ENCODE assay signal across 9 cellular contexts in the genomic region with DNA sequence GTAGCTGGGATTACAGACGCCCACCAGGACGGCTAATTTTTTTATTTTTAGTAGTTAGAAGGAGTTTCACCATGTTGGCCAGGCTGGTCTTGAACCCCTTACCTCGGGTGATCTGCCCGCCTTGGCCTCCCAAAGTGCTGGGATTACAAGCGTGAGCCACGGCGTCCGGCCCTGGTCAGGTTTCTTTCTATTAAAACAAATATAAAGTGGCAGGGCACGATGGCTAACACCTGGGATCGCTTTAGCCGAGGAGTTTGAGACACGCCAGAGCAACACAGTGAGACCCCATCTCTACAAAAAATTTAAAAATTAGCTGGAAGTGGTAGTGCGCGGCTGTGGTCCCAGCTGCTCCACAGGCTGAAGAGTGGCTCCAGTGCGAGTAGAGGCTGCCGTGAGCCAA. TPM values are rescaled to one million over a fixed set of nuclear protein-coding genes. Genes with fewer than 3 reads are reported as not detected.
A peak's percentile ranks its signal among the peaks of the same experiment; 100 is the strongest.
DNase-seq lines count a peak whose midpoint lies in the region; ATAC-seq and TF ChIP-seq lines count a peak whose summit lies in the region.
"Had no signal": no experiment of that assay in that cellular context is flagged by ENCODE, and none has a peak within 500 bp of the region (broad histone marks: within the 10 kb centered on the region; RNA-seq: fewer than 3 reads in every experiment).

No MANE protein-coding gene starts in this region.

- CTCF ChIA-PET in SK-N-SH (lab: Yijun Ruan, JAX): no interaction called here

- H3K36me3 ChIP-seq in SK-N-SH (replicated peaks in 1 of 2; ENCODE audit: control insufficient read depth in 1 of 2, insufficient read depth in 2 of 2, low read length in 1 of 2) (peaks cover 0 to 6% of the 10 kb centered on the region in 2 experiments), body of pancreas (replicated peaks in 1 of 2; ENCODE audit: insufficient read depth in 1 of 2, low read depth in 2 of 2) (no peaks in the 10 kb centered on the region), thoracic aorta (no peaks in the 10 kb centered on the region)

- no peak for DNase-seq in SK-N-SH
- peak in 1 of 4 donors; percentile 33 for DNase-seq in body of pancreas
- no peak for DNase-seq in memory B cell (ENCODE audit: low spot score in 2 of 2)
- no peak for DNase-seq in thoracic aorta (ENCODE audit: low spot score)
- no peak for DNase-seq in stimulated activated naive CD8-positive, alpha-beta T cell treated with anti-CD3 and anti-CD28 coated beads, Interleukin-15, amount 100 ng/mL, for 72 hours
- DNase-seq in activated gamma-delta T cell (lab: John Stamatoyannopoulos, UW): no peak

- peaks cover 21% of the 10 kb centered on the region for H3F3A ChIP-seq in SK-N-SH (replicated peaks; ENCODE audit: insufficient read depth)

- peak overlapping the region; percentile 100 for H3K27ac Mint-ChIP-seq in memory B cell
- H3K27ac Mint-ChIP-seq in stimulated activated naive CD8-positive, alpha-beta T cell treated with anti-CD3 and anti-CD28 coated beads, Interleukin-15, amount 100 ng/mL, for 72 hours: no peak overlapping the region

- ATAC-seq in SK-N-SH treated with all-trans-retinoic acid at 6 μM for 48 hours: no peak
- no peak for ATAC-seq in body of pancreas
- no peak for ATAC-seq in memory B cell (ENCODE audit: low read depth)
- no peak for ATAC-seq in thoracic aorta (ENCODE audit: insufficient number of reproducible peaks, low FRiP score, low read depth)
- ATAC-seq in GM18517 (IDR thresholded peaks at IDR 0.05; ENCODE audit: unreplicated experiment): no peak
- ATAC-seq in stimulated activated naive CD8-positive, alpha-beta T cell treated with anti-CD3 and anti-CD28 coated beads, Interleukin-15, amount 100 ng/mL, for 72 hours: no peak

- TF ChIP-seq POLR2A in body of pancreas (IDR thresholded peaks at IDR 0.05): no peak

- no peak for TF ChIP-seq RAD21 in SK-N-SH (IDR thresholded peaks at IDR 0.05; ENCODE audit: low read length)

- no peak for TF ChIP-seq EP300 in SK-N-SH (IDR thresholded peaks at IDR 0.05; ENCODE audit: borderline replicate concordance in 1 of 2, low read depth in 1 of 2, low read length in 1 of 2)

- H3K36me3 Mint-ChIP-seq in memory B cell: no peaks in the 10 kb centered on the region

- H3K9ac ChIP-seq in SK-N-SH: peak overlapping the region; percentile 98; the same call in 1 of the 2 replicates

- H3K4me1 ChIP-seq in SK-N-SH (ENCODE audit: control insufficient read depth in 1 of 2, insufficient read depth in 2 of 2, low read depth in 1 of 2, low read length in 1 of 2) (peaks cover 4 to 25% of the 10 kb centered on the region in 2 experiments; a peak in 3 of 4 replicates), body of pancreas (peaks cover 45% of the 10 kb centered on the region), thoracic aorta (ENCODE audit: control insufficient read depth in 1 of 2, low read depth in 2 of 2) (peaks cover 21 to 28% of the 10 kb centered on the region in 2 donors)
- H3K4me1 ChIP-seq: BE2C had no signal

- WGBS in SK-N-SH (ENCODE audit: low lambda C conversion rate): 74% methylated on average over 16 of the region's 16 CpGs
- 57 to 62% methylated on average over 16 of the region's 16 CpGs for WGBS in body of pancreas, 2 donors

- intact Hi-C loops in body of pancreas (cut with DNase I): no loop called here

- H3K27me3 Mint-ChIP-seq in memory B cell: no peaks in the 10 kb centered on the region
- H3K27me3 Mint-ChIP-seq in stimulated activated naive CD8-positive, alpha-beta T cell treated with anti-CD3 and anti-CD28 coated beads, Interleukin-15, amount 100 ng/mL, for 72 hours: no peaks in the 10 kb centered on the region

- H3K27ac ChIP-seq in SK-N-SH (ENCODE audit: low read depth in 2 of 2, low read length in 1 of 2) (peak overlapping the region; percentile 64 to 98), body of pancreas (peak overlapping the region; percentile 36 to 95 (median 89)), thoracic aorta (peak overlapping the region; percentile 90 to 98)

- H3K9me3 ChIP-seq in SK-N-SH (no peaks in the 10 kb centered on the region), body of pancreas (no peaks in the 10 kb centered on the region), thoracic aorta (no peaks in the 10 kb centered on the region)
- H3K9me3 ChIP-seq: BE2C had no signal

- no peaks in the 10 kb centered on the region for H4K20me1 ChIP-seq in SK-N-SH (ENCODE audit: insufficient read depth)

- H3K9me2 ChIP-seq in SK-N-SH: no peaks in the 10 kb centered on the region

- no peak overlapping the region for H3K4me3 Mint-ChIP-seq in memory B cell
- H3K4me3 Mint-ChIP-seq in stimulated activated naive CD8-positive, alpha-beta T cell treated with anti-CD3 and anti-CD28 coated beads, Interleukin-15, amount 100 ng/mL, for 72 hours: peak overlapping the region in 1 of 2 donors; percentile 50

- no peaks in the 10 kb centered on the region for H3K9me3 Mint-ChIP-seq in memory B cell
- no peaks in the 10 kb centered on the region for H3K9me3 Mint-ChIP-seq in stimulated activated naive CD8-positive, alpha-beta T cell treated with anti-CD3 and anti-CD28 coated beads, Interleukin-15, amount 100 ng/mL, for 72 hours

- 0 out of 2 replicates have a peak overlapping the region, but pooled peaks have one; percentile 33 for H2AFZ ChIP-seq in SK-N-SH (ENCODE audit: low read depth)

- TF ChIP-seq CTCF in SK-N-SH (IDR thresholded peaks at IDR 0.05) (no peak), body of pancreas (IDR thresholded peaks at IDR 0.05) (no peak), thoracic aorta (IDR thresholded peaks at IDR 0.05) (no peak)

- H3K79me2 ChIP-seq in SK-N-SH (ENCODE audit: insufficient read depth): peaks cover 35% of the 10 kb centered on the region

- peaks cover 21% of the 10 kb centered on the region for H3K4me1 Mint-ChIP-seq in memory B cell
- peaks cover 52% of the 10 kb centered on the region for H3K4me1 Mint-ChIP-seq in stimulated activated naive CD8-positive, alpha-beta T cell treated with anti-CD3 and anti-CD28 coated beads, Interleukin-15, amount 100 ng/mL, for 72 hours

- POLR2A ChIA-PET in SK-N-SH (lab: Yijun Ruan, JAX): no interaction called here

- H3K4me3 ChIP-seq in SK-N-SH (ENCODE audit: low read depth in 2 of 2, low read length in 1 of 2) (no peak overlapping the region), body of pancreas (no peak overlapping the region), thoracic aorta (peak overlapping the region; percentile 96)

- no peak overlapping the region for H3K4me2 ChIP-seq in SK-N-SH

- no peaks in the 10 kb centered on the region for H3K27me3 ChIP-seq in SK-N-SH (ENCODE audit: insufficient read depth)
- no peaks in the 10 kb centered on the region for H3K27me3 ChIP-seq in body of pancreas
- no peaks in the 10 kb centered on the region for H3K27me3 ChIP-seq in thoracic aorta (replicated peaks; ENCODE audit: insufficient read depth)
- H3K27me3 ChIP-seq: BE2C had no signal

TF ChIP-seq in SK-N-SH, 30 proteins besides CTCF, POLR2A, EP300 and RAD21:
- no peak for TF ChIP-seq ELF1 (IDR thresholded peaks at IDR 0.05)
- TF ChIP-seq POLR2AphosphoS5 (IDR thresholded peaks at IDR 0.05; ENCODE audit: low read depth, low read length): no peak

TF ChIP-seq in SK-N-SH treated with all-trans-retinoic acid at 6 μM for 48 hours, 23 proteins besides CTCF, POLR2A, EP300 and RAD21:
- TF ChIP-seq, protein P1, sequence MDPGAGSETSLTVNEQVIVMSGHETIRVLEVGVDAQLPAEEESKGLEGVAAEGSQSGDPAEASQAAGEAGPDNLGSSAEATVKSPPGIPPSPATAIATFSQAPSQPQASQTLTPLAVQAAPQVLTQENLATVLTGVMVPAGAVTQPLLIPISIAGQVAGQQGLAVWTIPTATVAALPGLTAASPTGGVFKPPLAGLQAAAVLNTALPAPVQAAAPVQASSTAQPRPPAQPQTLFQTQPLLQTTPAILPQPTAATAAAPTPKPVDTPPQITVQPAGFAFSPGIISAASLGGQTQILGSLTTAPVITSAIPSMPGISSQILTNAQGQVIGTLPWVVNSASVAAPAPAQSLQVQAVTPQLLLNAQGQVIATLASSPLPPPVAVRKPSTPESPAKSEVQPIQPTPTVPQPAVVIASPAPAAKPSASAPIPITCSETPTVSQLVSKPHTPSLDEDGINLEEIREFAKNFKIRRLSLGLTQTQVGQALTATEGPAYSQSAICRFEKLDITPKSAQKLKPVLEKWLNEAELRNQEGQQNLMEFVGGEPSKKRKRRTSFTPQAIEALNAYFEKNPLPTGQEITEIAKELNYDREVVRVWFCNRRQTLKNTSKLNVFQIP (CRISPR knock-in tag; IDR thresholded peaks at IDR 0.05; ENCODE audit: borderline replicate concordance, low read depth): no peak
- TF ChIP-seq ZNF70 (CRISPR knock-in tag; IDR thresholded peaks at IDR 0.05): no peak

RNA-seq across cellular contexts. Expression of a gene that starts 1.5 kb away (rescaled TPM):
- 15.7 and 30.2 TPM in 2 replicates for polyA plus RNA-seq in SK-N-SH (2012; rRNA removed)
- polyA plus RNA-seq in SK-N-SH (2012; cell fraction: cytosol; rRNA removed): 20.5 and 25.3 TPM in 2 replicates
- 105 and 119 TPM in 2 replicates for polyA plus RNA-seq in SK-N-SH (2012; cell fraction: nucleus; rRNA removed)
- total RNA-seq in body of pancreas: 10 to 100 TPM; 15.8 to 16.9 TPM
- total RNA-seq in thoracic aorta: 10 to 100 TPM; 29.8 to 37.0 TPM

RNA-seq across cellular contexts. Expression of a gene that starts 3.5 kb away (rescaled TPM):
- 23.7 and 29.9 TPM in 2 replicates for polyA plus RNA-seq in SK-N-SH (2012; rRNA removed)
- 15.2 and 23.5 TPM in 2 replicates for polyA plus RNA-seq in SK-N-SH (2012; cell fraction: cytosol; rRNA removed)
- polyA plus RNA-seq in SK-N-SH (2012; cell fraction: nucleus; rRNA removed): 56.1 and 56.3 TPM in 2 replicates
- 10 to 100 TPM in 1 of 2 donors, 1 to 10 TPM in 1; 8.9 to 24.1 TPM for total RNA-seq in body of pancreas
- 10 to 100 TPM; 23.6 to 27.3 TPM for total RNA-seq in thoracic aorta

RNA-seq across cellular contexts. Expression of a gene that starts 34.3 kb away (rescaled TPM):
- polyA plus RNA-seq in SK-N-SH (2012; rRNA removed): 56.1 and 95.0 TPM in 2 replicates
- 32.2 and 57.7 TPM in 2 replicates for polyA plus RNA-seq in SK-N-SH (2012; cell fraction: cytosol; rRNA removed)
- polyA plus RNA-seq in SK-N-SH (2012; cell fraction: nucleus; rRNA removed): 272 and 289 TPM in 2 replicates
- total RNA-seq in body of pancreas (10 to 100 TPM; 69.0 to 70.2 TPM), thoracic aorta (10 to 100 TPM; 62.9 to 72.2 TPM)

RNA-seq across cellular contexts. Expression of a gene that starts 49.8 kb away (rescaled TPM):
- 59.6 and 74.8 TPM in 2 replicates for polyA plus RNA-seq in SK-N-SH (2012; rRNA removed)
- polyA plus RNA-seq in SK-N-SH (2012; cell fraction: cytosol; rRNA removed): 26.7 and 43.4 TPM in 2 replicates
- polyA plus RNA-seq in SK-N-SH (2012; cell fraction: nucleus; rRNA removed): 104 and 135 TPM in 2 replicates
- total RNA-seq in body of pancreas (10 to 100 TPM; 43.5 to 45.9 TPM), thoracic aorta (10 to 100 TPM; 81.1 to 89.7 TPM)

RNA-seq across cellular contexts. Expression of a gene that starts 50.8 kb away (rescaled TPM):
- polyA plus RNA-seq in SK-N-SH (2012; rRNA removed): 45.5 and 52.0 TPM in 2 replicates
- polyA plus RNA-seq in SK-N-SH (2012; cell fraction: cytosol; rRNA removed): 8.6 and 13.1 TPM in 2 replicates
- 317 and 404 TPM in 2 replicates for polyA plus RNA-seq in SK-N-SH (2012; cell fraction: nucleus; rRNA removed)
- total RNA-seq in body of pancreas (100 to 1,000 TPM in 1 of 2 donors, 10 to 100 TPM in 1; 59.7 to 122 TPM), thoracic aorta (10 to 100 TPM; 55.8 to 78.7 TPM)
